ENCODE assay signal across 1 cellular context in genomic region chr22:48955351-48956311, GRCh38.
TF ChIP-seq lines count a peak whose summit lies in the region.

No MANE protein-coding gene starts in this region.

TF ChIP-seq in H1, 55 proteins besides CTCF, POLR2A, EP300 and RAD21:
- TF ChIP-seq KDM5A (IDR thresholded peaks at IDR 0.05; ENCODE audit: low read length) (no peak), CHD1 (IDR thresholded peaks at IDR 0.05; ENCODE audit: low read depth, low read length) (no peak), JUND (IDR thresholded peaks at IDR 0.05; ENCODE audit: low read length) (no peak)
